Comparison of ENCODE assay signal across 17 cellular contexts in the genomic region with DNA sequence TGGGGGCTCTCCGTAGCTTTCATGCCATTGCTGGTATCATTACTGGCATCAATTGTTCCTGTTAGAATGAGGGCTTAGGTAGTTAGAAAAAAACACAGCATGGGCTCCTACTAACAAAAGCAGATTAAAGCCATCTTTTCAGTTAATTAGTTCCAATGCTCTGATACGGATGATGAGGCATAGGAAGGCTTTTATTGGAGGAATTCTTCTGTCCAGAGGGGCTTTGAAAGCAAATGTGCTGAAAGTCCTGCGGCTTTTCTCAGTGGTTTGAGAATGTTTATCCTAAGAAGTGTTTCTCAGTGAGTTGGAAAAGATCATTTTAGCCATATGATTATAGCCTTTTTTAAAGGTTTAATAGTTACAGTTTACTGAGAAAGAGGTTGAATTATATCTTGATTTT.
DNase-seq lines count a peak whose midpoint lies in the region; ATAC-seq and TF ChIP-seq lines count a peak whose summit lies in the region.
"Had no signal": no experiment of that assay in that cellular context is flagged by ENCODE, and none has a peak within 500 bp of the region (broad histone marks: within the 10 kb centered on the region; RNA-seq: fewer than 3 reads in every experiment).

No MANE protein-coding gene starts in this region.

- CTCF ChIA-PET in AG04450 (lab: Charles Lee) = no interaction called here

- no peak overlapping the region for H3K4me3 ChIP-seq in AG04450 (ENCODE audit: low read depth, low read length)
- H3K4me3 ChIP-seq in astrocyte of the cerebellum (ENCODE audit: low read depth, low read length) = no peak overlapping the region
- H3K4me3 ChIP-seq: Peyer's patch had no signal

- POLR2A ChIA-PET in AG04450 (lab: Yijun Ruan, JAX) = interaction anchor here (1.0 to 1.2 kb wide), 3 partner anchors 11 to 25 kb away, joined by 3 to 4 read pairs (median 3); no protein-coding TSS in a partner anchor

- peak overlapping the region; percentile 80 for H3K27ac ChIP-seq in AG04450 (ENCODE audit: low read depth, low read length)
- H3K27ac ChIP-seq: Peyer's patch had no signal

- H3K36me3 Mint-ChIP-seq in natural killer cell = no peaks in the 10 kb centered on the region

- H3K27ac Mint-ChIP-seq in natural killer cell = no peak overlapping the region

- no peak overlapping the region for H3K4me3 Mint-ChIP-seq in natural killer cell

- no peaks in the 10 kb centered on the region for H3K27me3 ChIP-seq in AG04450 (ENCODE audit: control insufficient read depth, insufficient read depth, low read length)
- H3K27me3 ChIP-seq: Peyer's patch had no signal

- DNase-seq in AG04450 (ENCODE audit: low read depth, low spot score) (no peak), M059J (ENCODE audit: low read depth) (peak; percentile 64), astrocyte of the cerebellum (ENCODE audit: low read depth) (peak; percentile 87), iris pigment epithelial cell (ENCODE audit: low read depth) (peak; percentile 67), NCI-H526 (lab: John Stamatoyannopoulos, UW) (no peak), iPS-NIHi7 (ENCODE audit: extremely low spot score) (no peak), natural killer cell (no peak)
- DNase-seq in activated effector memory CD4-positive, alpha-beta T cell treated with Interleukin-2 at 50 U/mL for 16 hours = no peak
- DNase-seq: 8988T, DND-41, KG1, NCI-H1092, NCI-H1694 treated with DMSO at 0.1 percent for 48 hours, NCI-H446, NCI-H774, Peyer's patch, SHP77 treated with DMSO at 0.1 percent for 48 hours had no signal

- H3K4me1 Mint-ChIP-seq in natural killer cell = no peaks in the 10 kb centered on the region

- peaks cover 7% of the 10 kb centered on the region; the same call in 1 of the 2 replicates for H3K9me3 ChIP-seq in AG04450 (ENCODE audit: control insufficient read depth, insufficient read depth, low read length)
- H3K9me3 ChIP-seq: Peyer's patch had no signal

- peaks cover 3 to 11% of the 10 kb centered on the region in 2 donors for H3K27me3 Mint-ChIP-seq in natural killer cell (ENCODE audit: low read depth in 2 of 2)

- intact Hi-C loops in natural killer cell (cut with micrococcal nuclease) = no loop called here

- H3K9me3 Mint-ChIP-seq in natural killer cell = no peaks in the 10 kb centered on the region

- ATAC-seq in natural killer cell = no peak

- no peak for TF ChIP-seq CTCF in AG04450 (IDR thresholded peaks at IDR 0.05; ENCODE audit: low read depth, low read length)
- no peak for TF ChIP-seq CTCF in astrocyte of the cerebellum (IDR thresholded peaks at IDR 0.05; ENCODE audit: low read depth, low read length, missing control alignments)
- TF ChIP-seq CTCF in natural killer cell (IDR thresholded peaks at IDR 0.05) = no peak

- in situ Hi-C loops in astrocyte of the cerebellum (cut with HindIII; ENCODE audit: low sequenced_read_pairs) = no loop called here

Comparison
In these comparisons a context has a peak if more than half of its experiments do, and no peak if none do; other contexts are left out.
1. DNase-seq: peak in M059J (single experiment), astrocyte of the cerebellum (single experiment) and iris pigment epithelial cell (single experiment); none in AG04450 (single experiment), activated effector memory CD4-positive, alpha-beta T cell treated with Interleukin-2 at 50 U/mL for 16 hours (single experiment), NCI-H526 (0 of 2), iPS-NIHi7 (single experiment) and natural killer cell (single experiment).